Comparison of ENCODE assay signal across 8 cellular contexts in the genomic region with DNA sequence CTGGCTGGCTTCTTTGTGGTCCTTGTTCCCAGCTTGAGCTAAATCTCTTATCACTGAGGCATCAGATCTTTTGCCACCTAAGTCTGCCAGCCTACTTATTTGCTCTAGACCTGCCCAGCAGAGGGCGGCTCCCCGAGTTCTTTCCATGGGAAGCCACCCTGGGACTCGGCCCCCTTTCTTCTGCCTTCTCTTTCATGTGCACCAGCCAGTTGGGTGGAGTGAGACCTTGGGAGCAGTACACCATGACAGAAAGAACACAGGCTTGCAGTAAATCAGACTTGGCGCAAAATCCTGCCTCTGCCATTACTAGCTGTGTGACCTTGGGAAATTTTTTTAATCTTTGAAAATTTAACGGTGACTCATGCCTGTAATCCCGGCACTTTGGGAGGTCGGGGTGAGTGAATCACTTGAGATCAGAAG. TPM values are rescaled to one million over a fixed set of nuclear protein-coding genes. Genes with fewer than 3 reads are reported as not detected.
DNase-seq lines count a peak whose midpoint lies in the region; ATAC-seq, FAIRE-seq and TF ChIP-seq lines count a peak whose summit lies in the region.

No MANE protein-coding gene starts in this region.

- peaks cover 16 to 30% (median 20%) of the 10 kb centered on the region in 4 donors for H3K4me1 Mint-ChIP-seq in CD4-positive, alpha-beta memory T cell

- FAIRE-seq in H54 (lab: Jason Lieb, UNC) = peak; percentile 33
- no peak for FAIRE-seq in urothelium cell line (lab: Jason Lieb, UNC)
- FAIRE-seq in GM19239 (lab: Jason Lieb, UNC) = no peak

- intact Hi-C loops in CD4-positive, alpha-beta memory T cell (cut with micrococcal nuclease) = no loop called here

- no peaks in the 10 kb centered on the region for H3K27me3 ChIP-seq in CD4-positive, alpha-beta memory T cell (ENCODE audit: insufficient read depth, low read length)

- no peak for TF ChIP-seq POLR2A in H54 (IDR thresholded peaks at IDR 0.05; ENCODE audit: low read depth, low read length)

- no peak overlapping the region for H3K27ac ChIP-seq in CD4-positive, alpha-beta memory T cell (ENCODE audit: low read depth, low read length)

- POLR2A ChIA-PET in CD4-positive, alpha-beta memory T cell (lab: Charles Lee; ENCODE audit: partially characterized antibody) = interaction anchor here (0.7 to 2.0 kb wide), 5 partner anchors 8 to 97 kb away, joined by 3 to 6 read pairs (median 5); a partner anchor contains a TSS

- peaks cover 2 to 4% of the 10 kb centered on the region in 2 donors for H3K36me3 Mint-ChIP-seq in CD4-positive, alpha-beta memory T cell

- ATAC-seq in GM18873 (IDR thresholded peaks at IDR 0.05; ENCODE audit: low FRiP score, unreplicated experiment) (no peak), GM21515 (IDR thresholded peaks at IDR 0.05; ENCODE audit: unreplicated experiment) (no peak)

- no peak for DNase-seq in CD4-positive, alpha-beta memory T cell
- DNase-seq in H54 (ENCODE audit: insufficient read length, low spot score) (peak; percentile 60), SKM-1 (lab: John Stamatoyannopoulos, UW; ENCODE audit: unreplicated experiment) (peak; percentile 8), glomerular visceral epithelial cell (ENCODE audit: extremely low spot score) (peak; percentile 59), urothelium cell line (ENCODE audit: low spot score) (peak; percentile 51), GM19239 (ENCODE audit: insufficient read length, low spot score) (no peak)

- CTCF ChIA-PET in CD4-positive, alpha-beta memory T cell (lab: Charles Lee; ENCODE audit: partially characterized antibody) = interaction anchor here (0.7 to 3.3 kb wide), 13 partner anchors 11 to 269 kb away, joined by 3 to 29 read pairs (median 4); no protein-coding TSS in a partner anchor

- H3K9me3 ChIP-seq in CD4-positive, alpha-beta memory T cell (ENCODE audit: control insufficient read depth in 1 of 2, low read length in 2 of 2) = no peaks in the 10 kb centered on the region

- H3K27ac Mint-ChIP-seq in CD4-positive, alpha-beta memory T cell = peak overlapping the region in 4 of 7 donors; percentile 15 to 70 (median 45)

- H3K4me1 ChIP-seq in CD4-positive, alpha-beta memory T cell (ENCODE audit: insufficient read depth, low read length) = peaks cover 7% of the 10 kb centered on the region

- H3K4me3 ChIP-seq in CD4-positive, alpha-beta memory T cell (ENCODE audit: low read length in 2 of 2) = no peak overlapping the region

- no peaks in the 10 kb centered on the region for H3K27me3 Mint-ChIP-seq in CD4-positive, alpha-beta memory T cell

- no peak overlapping the region for H3K4me3 Mint-ChIP-seq in CD4-positive, alpha-beta memory T cell

- no peaks in the 10 kb centered on the region for H3K36me3 ChIP-seq in CD4-positive, alpha-beta memory T cell (ENCODE audit: insufficient read depth, low read length)

- H3K9me3 Mint-ChIP-seq in CD4-positive, alpha-beta memory T cell = no peaks in the 10 kb centered on the region

RNA-seq across cellular contexts. Expression of a gene that starts 7.4 kb away (rescaled TPM):
- 1 to 10 TPM; 3.9 to 5.5 TPM for total RNA-seq in CD4-positive, alpha-beta memory T cell
- polyA plus RNA-seq in CD4-positive, alpha-beta memory T cell = 10 to 100 TPM; 10.6 to 18.9 TPM

RNA-seq across cellular contexts. Expression of a gene that starts 24.1 kb away (rescaled TPM):
- 100 to 1,000 TPM; 275 to 286 TPM for total RNA-seq in CD4-positive, alpha-beta memory T cell
- 1,000 to 10,000 TPM; 1,322 to 2,333 TPM for polyA plus RNA-seq in CD4-positive, alpha-beta memory T cell

RNA-seq across cellular contexts. Expression of a gene that starts 44.9 kb away (rescaled TPM):
- 10 to 100 TPM; 71.9 to 79.8 TPM for total RNA-seq in CD4-positive, alpha-beta memory T cell
- polyA plus RNA-seq in CD4-positive, alpha-beta memory T cell = 1 to 10 TPM; 1.4 to 8.5 TPM

Comparison
In these comparisons a context has a peak if more than half of its experiments do, and no peak if none do; other contexts are left out.
1. DNase-seq: peak in H54 (single experiment), SKM-1 (single experiment), glomerular visceral epithelial cell (single experiment) and urothelium cell line (single experiment); none in CD4-positive, alpha-beta memory T cell (0 of 5) and GM19239 (single experiment).